ENCODE assay signal across 8 cellular contexts in the genomic region with DNA sequence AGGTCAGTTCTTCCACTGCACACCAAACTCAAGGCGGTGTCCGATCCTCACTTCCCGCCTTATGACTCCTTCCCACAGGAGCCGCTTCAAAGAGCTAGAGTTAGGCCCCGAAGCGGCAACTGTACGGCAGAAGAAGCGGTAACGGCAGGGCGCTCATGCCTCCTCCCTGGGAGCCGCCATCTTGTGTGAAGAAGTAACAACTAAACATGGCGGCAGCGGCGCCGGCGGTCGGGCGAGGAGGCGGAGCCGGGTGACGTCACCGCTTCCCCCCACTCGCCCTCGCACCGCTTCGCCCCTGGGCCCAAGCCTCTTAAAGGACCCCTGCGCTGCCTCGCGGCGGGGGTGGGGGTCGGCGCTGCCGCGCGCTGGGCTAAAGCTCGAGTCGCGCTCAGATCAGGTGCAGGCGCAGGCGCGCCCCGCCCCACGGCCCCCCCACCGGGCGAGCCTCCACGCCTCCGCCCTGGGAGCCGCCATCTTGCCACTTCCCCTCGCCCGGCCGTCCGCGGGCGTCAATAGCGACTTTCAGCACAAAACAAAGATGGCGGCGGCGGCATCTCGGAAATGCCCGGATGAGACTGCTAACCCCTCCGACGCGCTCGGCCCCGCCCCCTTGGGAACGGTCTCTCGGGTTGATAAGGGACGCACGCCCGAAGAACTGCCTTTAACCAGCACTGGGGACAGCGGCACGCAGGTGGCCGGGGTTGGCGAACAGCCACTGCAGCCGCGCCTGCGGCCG. TPM values are rescaled to one million over a fixed set of nuclear protein-coding genes. Genes with fewer than 3 reads are reported as not detected.
A peak's percentile ranks its signal among the peaks of the same experiment; 100 is the strongest.
DNase-seq lines count a peak whose midpoint lies in the region; ATAC-seq and TF ChIP-seq lines count a peak whose summit lies in the region.

A gene (minus strand): TSS at position 187 of the 736 bp plus-strand sequence. CDS start 978 bp downstream, outside the sequence.

- ATAC-seq in GM21619 (IDR thresholded peaks at IDR 0.05; ENCODE audit: unreplicated experiment) (peak; percentile 33), natural killer cell (peak; percentile 50 to 71 (median 56))

- H3K36me3 Mint-ChIP-seq in natural killer cell: no peaks in the 10 kb centered on the region

- H3K27ac ChIP-seq in Peyer's patch: peak within 1 kb of the TSS; percentile 99 to 100 (median 99)
- peak within 1 kb of the TSS; percentile 100 for H3K27ac ChIP-seq in fibroblast of lung (ENCODE audit: insufficient read depth, low read length)

- no peaks in the 10 kb centered on the region for H3K9me3 ChIP-seq in Peyer's patch
- no peaks in the 10 kb centered on the region for H3K9me3 ChIP-seq in fibroblast of lung (ENCODE audit: control insufficient read depth, insufficient read depth, low read depth, low read length)

- TF ChIP-seq POLR2A in Peyer's patch (IDR thresholded peaks at IDR 0.05): peak in 1 of 2 donors; percentile 15

- H3K9ac ChIP-seq in fibroblast of lung (ENCODE audit: insufficient read depth, low read length): peak within 1 kb of the TSS; percentile 98

- H3K9me3 Mint-ChIP-seq in natural killer cell: no peaks in the 10 kb centered on the region

- intact Hi-C loops in natural killer cell (cut with micrococcal nuclease): loop anchor here (2.0 kb wide), 1 partner anchor 401 kb away; no protein-coding TSS in a partner anchor

- H2AFZ ChIP-seq in fibroblast of lung (ENCODE audit: low read length): peak within 1 kb of the TSS; percentile 59

- H3K4me1 ChIP-seq in Peyer's patch (peaks cover 0 to 46% (median 9%) of the 10 kb centered on the region in 4 donors), fibroblast of lung (ENCODE audit: control insufficient read depth, extremely low read depth, insufficient read depth, low read length) (peaks cover 16% of the 10 kb centered on the region)

- H3K79me2 ChIP-seq in fibroblast of lung (ENCODE audit: control insufficient read depth, insufficient read depth, low read length): peaks cover 51% of the 10 kb centered on the region

- H3K4me3 ChIP-seq in Jurkat, Clone E6-1 (ENCODE audit: low read length): peak within 1 kb of the TSS; percentile 81
- H3K4me3 ChIP-seq in Peyer's patch (peak within 1 kb of the TSS; percentile 70 to 85 (median 79)), fibroblast of lung (replicated peaks in 1 of 4; ENCODE audit: control extremely low read depth in 1 of 4, insufficient read depth in 1 of 4, low read depth in 3 of 4, low read length in 4 of 4) (peak within 1 kb of the TSS; percentile 81 to 99 (median 90))

- H4K20me1 ChIP-seq in fibroblast of lung (ENCODE audit: control insufficient read depth, extremely low read depth, insufficient read depth, low read length): no peaks in the 10 kb centered on the region

- H3K27me3 ChIP-seq in Peyer's patch: no peaks in the 10 kb centered on the region
- no peaks in the 10 kb centered on the region for H3K27me3 ChIP-seq in fibroblast of lung (ENCODE audit: control insufficient read depth, insufficient read depth, low read length)

- H3K4me2 ChIP-seq in fibroblast of lung (ENCODE audit: extremely low read depth, insufficient read depth, low read length): peak within 1 kb of the TSS; percentile 96

- TF ChIP-seq CTCF in Peyer's patch (IDR thresholded peaks at IDR 0.05): no peak
- no peak for TF ChIP-seq CTCF in fibroblast of lung (conservative IDR thresholded peaks at IDR 0.05 in 1 of 2, IDR thresholded peaks at IDR 0.05 in 1 of 2; ENCODE audit: low read depth in 1 of 2, low read length in 2 of 2)
- no peak for TF ChIP-seq CTCF in natural killer cell (IDR thresholded peaks at IDR 0.05)

- peaks cover 39% of the 10 kb centered on the region in 2 donors for H3K4me1 Mint-ChIP-seq in natural killer cell

- H3K4me3 Mint-ChIP-seq in natural killer cell: peak within 1 kb of the TSS; percentile 100

- DNase-seq in DMS53 (lab: John Stamatoyannopoulos, UW): peak; percentile 94
- peak; percentile 83 for DNase-seq in Jurkat, Clone E6-1 (ENCODE audit: low read depth, low spot score)
- peak; percentile 88 to 97 (median 95) for DNase-seq in Peyer's patch
- DNase-seq in activated T-helper 1 cell treated with anti-CD3 and anti-CD28 coated beads, Interleukin-2, amount 50 U/mL, for 16 hours (ENCODE audit: low read depth in 1 of 2, low spot score in 1 of 2): peak; percentile 72 to 89
- peak; percentile 85 to 88 for DNase-seq in fibroblast of lung (ENCODE audit: low read depth in 2 of 2)
- peak; percentile 85 for DNase-seq in natural killer cell
- peak; percentile 91 for DNase-seq in stimulated activated naive CD4-positive, alpha-beta T cell treated with Interleukin-2 at 50 U/mL for 16 hours (lab: John Stamatoyannopoulos, UW)

- H3K36me3 ChIP-seq in Peyer's patch (no peaks in the 10 kb centered on the region), fibroblast of lung (ENCODE audit: control insufficient read depth, insufficient read depth, low read length) (no peaks in the 10 kb centered on the region)

- H3K27me3 Mint-ChIP-seq in natural killer cell (ENCODE audit: low read depth in 2 of 2): no peaks in the 10 kb centered on the region

- H3K27ac Mint-ChIP-seq in natural killer cell: peak within 1 kb of the TSS; percentile 99 to 100

RNA-seq across cellular contexts. Expression of the gene that starts here (rescaled TPM):
- polyA plus RNA-seq in Jurkat, Clone E6-1 (2012; ENCODE audit: insufficient read depth, insufficient read length): 43.2 TPM
- total RNA-seq in Peyer's patch: 10 to 100 TPM; 44.1 to 70.6 (median 55.6) TPM
- total RNA-seq in fibroblast of lung: 7.4 and 10.2 TPM in 2 replicates
- polyA plus RNA-seq in fibroblast of lung: 3.0 and 6.7 TPM in 2 replicates
- 19.1 and 29.3 TPM in 2 replicates for polyA plus RNA-seq in fibroblast of lung (2012)
- 142 and 144 TPM in 2 replicates for polyA minus RNA-seq in fibroblast of lung (ENCODE audit: low replicate concordance)
- 10 to 100 TPM; 65.2 to 76.7 (median 67.5) TPM for total RNA-seq in natural killer cell

Comparison
In these comparisons a context has a peak if more than half of its experiments do, and no peak if none do; other contexts are left out.
1. Peak in every context shown above with its lines: DNase-seq, ATAC-seq, H3K4me3 ChIP-seq and H3K27ac ChIP-seq.